Comparison of ENCODE assay signal across 34 cellular contexts in the genomic region with DNA sequence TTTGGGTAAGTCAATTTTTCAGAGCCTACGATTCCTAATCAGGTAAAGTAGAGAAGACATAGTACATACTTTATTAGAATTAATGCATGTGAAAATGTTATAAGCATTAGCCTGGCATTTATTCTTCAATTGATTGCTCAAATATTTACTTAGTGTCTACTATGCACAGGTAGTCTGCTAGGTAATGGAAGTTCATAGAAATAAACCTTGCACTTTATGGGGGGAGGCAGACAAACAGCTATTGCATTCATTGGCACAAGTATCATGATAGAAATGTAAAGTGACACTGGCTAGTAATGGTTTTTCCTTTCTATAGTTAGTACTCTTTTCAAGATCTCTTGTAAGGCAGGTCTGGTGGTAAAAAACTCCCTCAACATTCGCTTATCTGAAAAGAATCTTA.
"Had no signal": no experiment of that assay in that cellular context is flagged by ENCODE, and none has a peak within 500 bp of the region (broad histone marks: within the 10 kb centered on the region; RNA-seq: fewer than 3 reads in every experiment).

No MANE protein-coding gene starts in this region.

- ATAC-seq: activated CD8-positive, alpha-beta T cell treated with anti-CD3 and anti-CD28 coated beads for 36 hours; activated naive CD4-positive, alpha-beta T cell treated with anti-CD3 and anti-CD28 coated beads, Interleukin-2, amount 50 U/mL, for 72 hours; activated T-cell treated with anti-CD3 and anti-CD28 coated beads, Interleukin-2, amount 50 U/mL, for 4 hours; activated T-cell treated with anti-CD3 and anti-CD28 coated beads, Interleukin-2, amount 50 U/mL, for 72 hours; activated T-helper 17 cell treated with anti-CD3 and anti-CD28 coated beads, Interleukin-2, amount 50 U/mL, for 72 hours; body of pancreas had no signal

- DNase-seq: activated B cell treated with CpG ODN at 0.5 μM for 24 hours; activated CD4-positive, alpha-beta memory T cell treated with anti-CD3 and anti-CD28 coated beads for 36 hours; activated CD4-positive, alpha-beta T cell treated with anti-CD3 and anti-CD28 coated beads for 4 hours; activated CD4-positive, alpha-beta T cell treated with anti-CD3 and anti-CD28 coated beads, Interleukin-2, amount 10 ng/mL, durations not matched to agents 24 days and 14 days; activated CD4-positive, alpha-beta T cell treated with anti-CD3 and anti-CD28 coated beads, Interleukin-2, amount 50 U/mL, for 1 hour; activated CD4-positive, alpha-beta T cell treated with anti-CD3 and anti-CD28 coated beads, Interleukin-2, amount 50 U/mL, for 4 hours; activated CD4-positive, CD25-positive, alpha-beta regulatory T cell treated with anti-CD3 and anti-CD28 coated beads, Interleukin-2, amount 50 U/mL, for 72 hours; activated CD8-positive, alpha-beta memory T cell treated with anti-CD3 and anti-CD28 coated beads, Interleukin-2, amount 50 U/mL, for 4 hours; activated CD8-positive, alpha-beta T cell treated with anti-CD3 and anti-CD28 coated beads for 36 hours; activated effector memory CD4-positive, alpha-beta T cell treated with anti-CD3 and anti-CD28 coated beads, Interleukin-2, amount 50 U/mL, for 16 hours; activated gamma-delta T cell treated with Interleukin-2 at 50 U/mL for 16 hours; activated naive CD4-positive, alpha-beta T cell; activated naive CD4-positive, alpha-beta T cell treated with anti-CD3 and anti-CD28 coated beads for 36 hours; activated naive CD4-positive, alpha-beta T cell treated with anti-CD3 and anti-CD28 coated beads, Interleukin-2, amount 50 U/mL, for 16 hours; activated naive CD8-positive, alpha-beta T cell treated with anti-CD3 and anti-CD28 coated beads for 36 hours; activated T-cell treated with anti-CD3 and anti-CD28 coated beads for 4 hours; activated T-cell treated with anti-CD3 and anti-CD28 coated beads, Interleukin-2, amount 50 U/mL, for 1 hour; activated T-cell treated with anti-CD3 and anti-CD28 coated beads, Interleukin-2, amount 50 U/mL, for 4 hours; activated T-cell treated with anti-CD3 and anti-CD28 coated beads, Interleukin-2, amount 50 U/mL, for 72 hours; adrenal gland; amniotic stem cell; aorta; body of pancreas; brain microvascular endothelial cell; central memory CD4-positive, alpha-beta T cell; T-helper 1 cell; T-helper 2 cell; T-helper 9 cell had no signal

- H3K4me1 ChIP-seq: adrenal gland, breast epithelium had no signal

- H3K36me3 ChIP-seq: adrenal gland, breast epithelium had no signal

- H3K4me3 ChIP-seq: adrenal gland, body of pancreas, breast epithelium had no signal

- H3K27ac ChIP-seq: adrenal gland, body of pancreas, brain microvascular endothelial cell, breast epithelium, VCaP had no signal

- H3K27me3 ChIP-seq: adrenal gland, body of pancreas, brain microvascular endothelial cell, breast epithelium had no signal

- H3K9me3 ChIP-seq: adrenal gland, body of pancreas, breast epithelium had no signal

- FAIRE-seq: astrocyte, TTC549 had no signal
